ENCODE assay signal across 8 cellular contexts in genomic region chr14:69767369-69767999, GRCh38. TPM values are rescaled to one million over a fixed set of nuclear protein-coding genes. Genes with fewer than 3 reads are reported as not detected.
DNase-seq lines count a peak whose midpoint lies in the region; ATAC-seq, FAIRE-seq and TF ChIP-seq lines count a peak whose summit lies in the region.

No MANE protein-coding gene starts in this region.

- peak overlapping the region; percentile 100 for H3K4me3 Mint-ChIP-seq in central memory CD8-positive, alpha-beta T cell

- H3K27me3 ChIP-seq in keratinocyte (ENCODE audit: control insufficient read depth, extremely low read depth, insufficient read depth, low read length): no peaks in the 10 kb centered on the region

- TF ChIP-seq CTCF in keratinocyte (optimal IDR thresholded peaks at IDR 0.05 in 1 of 3, IDR thresholded peaks at IDR 0.05 in 1 of 3, conservative IDR thresholded peaks at IDR 0.05 in 1 of 3; ENCODE audit: extremely low read depth in 1 of 3, insufficient read depth in 2 of 3, low read length in 3 of 3): no peak

- peak overlapping the region; percentile 78 for H2AFZ ChIP-seq in keratinocyte (ENCODE audit: control insufficient read depth, low read length)

- FAIRE-seq in keratinocyte (lab: Jason Lieb, UNC): no peak

- no peaks in the 10 kb centered on the region for H3K27me3 Mint-ChIP-seq in central memory CD8-positive, alpha-beta T cell

- H3K9me3 ChIP-seq in keratinocyte (ENCODE audit: control insufficient read depth, low read depth, low read length): no peaks in the 10 kb centered on the region

- H3K36me3 ChIP-seq in keratinocyte (ENCODE audit: control insufficient read depth in 2 of 2, extremely low read depth in 1 of 2, insufficient read depth in 2 of 2, low read length in 2 of 2): peaks cover 24 to 44% of the 10 kb centered on the region in 2 experiments

- peaks cover 20% of the 10 kb centered on the region for H4K20me1 ChIP-seq in keratinocyte (ENCODE audit: control insufficient read depth, extremely low read depth, insufficient read depth, low read length)

- peak overlapping the region; percentile 88 for H3K4me2 ChIP-seq in keratinocyte (ENCODE audit: control insufficient read depth, extremely low read depth, insufficient read depth, low read depth, low read length)

- DNase-seq in AG08395 (ENCODE audit: low spot score) (peak; percentile 96), NCI-H345 (lab: John Stamatoyannopoulos, UW) (peak; percentile 97), keratinocyte (ENCODE audit: low read depth, low spot score) (no peak)
- DNase-seq in central memory CD8-positive, alpha-beta T cell (ENCODE audit: low spot score in 2 of 2): peak; percentile 82 to 84
- peak; percentile 90 for DNase-seq in stimulated activated CD4-positive, alpha-beta T cell treated with anti-CD3 and anti-CD28 coated beads, Interleukin-12 subunit alpha, Interleukin-12 subunit beta, amount 100 ng/mL, for 4 hours

- H3K79me2 ChIP-seq in keratinocyte (ENCODE audit: control insufficient read depth, insufficient read depth, low read length): peaks cover 40% of the 10 kb centered on the region

- peaks cover 14% of the 10 kb centered on the region for H3K4me1 ChIP-seq in keratinocyte (ENCODE audit: control insufficient read depth, extremely low read depth, insufficient read depth, low read length)

- peak overlapping the region; percentile 100 for H3K27ac Mint-ChIP-seq in central memory CD8-positive, alpha-beta T cell (ENCODE audit: low read depth)

- peaks cover 54% of the 10 kb centered on the region for H3K4me1 Mint-ChIP-seq in central memory CD8-positive, alpha-beta T cell

- ATAC-seq in GM19023 (IDR thresholded peaks at IDR 0.05; ENCODE audit: unreplicated experiment) (peak; percentile 72), HG03280 (IDR thresholded peaks at IDR 0.05; ENCODE audit: unreplicated experiment) (peak; percentile 72)
- peak; percentile 77 to 79 for ATAC-seq in activated CD4-positive, CD25-positive, alpha-beta regulatory T cell treated with anti-CD3 and anti-CD28 coated beads, Interleukin-2, amount 50 U/mL, for 24 hours
- peak; percentile 68 for ATAC-seq in central memory CD8-positive, alpha-beta T cell (replicated peaks; ENCODE audit: extremely low read depth, poor library complexity, severe bottlenecking)

- dilution Hi-C loops in keratinocyte (cut with MboI; ENCODE audit: extremely low pct_ligation_motif_present, low sequenced_read_pairs): no loop called here

- peaks cover 2% of the 10 kb centered on the region for H3K9me1 ChIP-seq in keratinocyte (ENCODE audit: control insufficient read depth, extremely low read depth, insufficient read depth, low read length)

- peak overlapping the region; percentile 100 for H3K27ac ChIP-seq in keratinocyte (ENCODE audit: control insufficient read depth, insufficient read depth, low read length)

- H3K4me3 ChIP-seq in keratinocyte (ENCODE audit: control insufficient read depth in 2 of 3, extremely low read depth in 1 of 3, insufficient read depth in 2 of 3, low read depth in 1 of 3, low read length in 3 of 3): peak overlapping the region; percentile 85 to 100 (median 99)

- peak overlapping the region; percentile 100 for H3K9ac ChIP-seq in keratinocyte (ENCODE audit: control insufficient read depth, extremely low read depth, insufficient read depth, low read length)

- no peaks in the 10 kb centered on the region for H3K9me3 Mint-ChIP-seq in central memory CD8-positive, alpha-beta T cell

- H3K36me3 Mint-ChIP-seq in central memory CD8-positive, alpha-beta T cell (ENCODE audit: insufficient read depth): peaks cover 63% of the 10 kb centered on the region

RNA-seq across cellular contexts. Expression of gene SRSF5, which starts 0.5 kb away (rescaled TPM):
- 189 to 308 TPM (median 292 TPM) in 3 replicates for polyA plus RNA-seq in keratinocyte
- 583 TPM for polyA plus RNA-seq in keratinocyte (2011; ENCODE audit: low read depth)
- 128 and 154 TPM in 2 replicates for polyA plus RNA-seq in keratinocyte (2011; cell fraction: cytosol; rRNA removed)
- polyA plus RNA-seq in keratinocyte (2011; cell fraction: nucleus; rRNA removed): 765 and 1,187 TPM in 2 replicates
- 259 and 350 TPM in 2 replicates for polyA plus RNA-seq in keratinocyte (2012; ENCODE audit: low replicate concordance)
- polyA minus RNA-seq in keratinocyte: 62.0 to 133 TPM (median 86.7 TPM) in 3 replicates
- polyA minus RNA-seq in keratinocyte (2011; cell fraction: cytosol; rRNA and poly(A)+ RNA removed): 85.2 TPM
- polyA minus RNA-seq in keratinocyte (2011; cell fraction: nucleus; rRNA and poly(A)+ RNA removed): 145 and 186 TPM in 2 replicates

RNA-seq across cellular contexts. Expression of gene SLC10A1, which starts 29.6 kb away (rescaled TPM):
- polyA plus RNA-seq in keratinocyte: not detected in 3 replicates
- polyA plus RNA-seq in keratinocyte (2011; ENCODE audit: low read depth): not detected
- not detected in 2 replicates for polyA plus RNA-seq in keratinocyte (2011; cell fraction: cytosol; rRNA removed)
- polyA plus RNA-seq in keratinocyte (2011; cell fraction: nucleus; rRNA removed): not detected in 2 replicates
- polyA plus RNA-seq in keratinocyte (2012; ENCODE audit: low replicate concordance): 0.10 TPM in 1 of 2 replicates, not detected in the other
- not detected in 3 replicates for polyA minus RNA-seq in keratinocyte
- polyA minus RNA-seq in keratinocyte (2011; cell fraction: cytosol; rRNA and poly(A)+ RNA removed): not detected
- not detected in 2 replicates for polyA minus RNA-seq in keratinocyte (2011; cell fraction: nucleus; rRNA and poly(A)+ RNA removed)
